ENCODE assay signal across 14 cellular contexts in genomic region chr2:222837643-222838056, GRCh38. TPM values are rescaled to one million over a fixed set of nuclear protein-coding genes. Genes with fewer than 3 reads are reported as not detected.
DNase-seq lines count a peak whose midpoint lies in the region; ATAC-seq and TF ChIP-seq lines count a peak whose summit lies in the region.
"Had no signal": no experiment of that assay in that cellular context is flagged by ENCODE, and none has a peak within 500 bp of the region (broad histone marks: within the 10 kb centered on the region; RNA-seq: fewer than 3 reads in every experiment).

No MANE protein-coding gene starts in this region.

- no peak overlapping the region for H3K14ac ChIP-seq in trophoblast cell (ENCODE audit: low read length)

- H4K8ac ChIP-seq in trophoblast cell (ENCODE audit: low read depth, low read length): no peak overlapping the region

- H4K20me1 ChIP-seq in GM23248 (ENCODE audit: insufficient read depth): no peaks in the 10 kb centered on the region

- H2BK5ac ChIP-seq in trophoblast cell (ENCODE audit: low read depth, low read length, poor library complexity): no peak overlapping the region

- H3K4me2 ChIP-seq in GM23248 (ENCODE audit: unreplicated experiment): no peak overlapping the region
- H3K4me2 ChIP-seq in trophoblast cell (ENCODE audit: low read length): no peak overlapping the region

- no peak overlapping the region for H2AK5ac ChIP-seq in trophoblast cell (ENCODE audit: low read length)

- H3K18ac ChIP-seq in trophoblast cell (ENCODE audit: low read length): no peak overlapping the region

- H3F3A ChIP-seq in GM23248 (ENCODE audit: insufficient read depth): peaks cover 4% of the 10 kb centered on the region; the same call in 1 of the 2 replicates

- no peak overlapping the region for H3K4ac ChIP-seq in trophoblast cell (ENCODE audit: low read depth, low read length)

- no peaks in the 10 kb centered on the region for H3K79me2 ChIP-seq in GM23248 (ENCODE audit: insufficient read depth)
- no peaks in the 10 kb centered on the region for H3K79me2 ChIP-seq in trophoblast cell (ENCODE audit: control insufficient read depth, insufficient read depth, low read length, poor library complexity)

- H3K9me3 ChIP-seq in GM23248 (ENCODE audit: low read depth) (no peaks in the 10 kb centered on the region), RWPE2 (ENCODE audit: severe bottlenecking) (no peaks in the 10 kb centered on the region), trophoblast cell (ENCODE audit: insufficient read depth, low read depth, low read length) (no peaks in the 10 kb centered on the region)

- H3K79me1 ChIP-seq in trophoblast cell (ENCODE audit: low read length): no peaks in the 10 kb centered on the region

- in situ Hi-C loops in GM23248 (cut with MboI): no loop called here

- 45 to 46% methylated on average over 4 of the region's 4 CpGs for WGBS in GM23248 (ENCODE audit: low coverage in 1 of 2, low lambda C conversion rate in 2 of 2, missing lambda C conversion rate in 2 of 2), 2 experiments
- no CpG with 5 or more reads among the region's 4 CpGs for whole genome bisulfite sequencing in trophoblast cell (ENCODE audit: extremely low coverage, insufficient coverage, insufficient read length)

- TF ChIP-seq CTCF in RWPE2 (IDR thresholded peaks at IDR 0.05; ENCODE audit: poor library complexity, severe bottlenecking) (no peak), fibroblast of the aortic adventitia (IDR thresholded peaks at IDR 0.05; ENCODE audit: insufficient read depth, low read length) (no peak)

- no peaks in the 10 kb centered on the region for H3K9me2 ChIP-seq in GM23248 (ENCODE audit: insufficient read depth)

- H3K4me3 ChIP-seq in GM23248: no peak overlapping the region
- peak overlapping the region; percentile 3 for H3K4me3 ChIP-seq in RWPE2 (ENCODE audit: severe bottlenecking)
- H3K4me3 ChIP-seq in fibroblast of the aortic adventitia (ENCODE audit: low read depth, low read length): no peak overlapping the region
- no peak overlapping the region for H3K4me3 ChIP-seq in trophoblast cell (ENCODE audit: low read depth, low read length)

- H2AFZ ChIP-seq in GM23248 (peak overlapping the region; percentile 41; the same call in 1 of the 2 replicates), trophoblast cell (ENCODE audit: insufficient read depth, low read length, poor library complexity) (no peak overlapping the region)

- ATAC-seq in RWPE2 (ENCODE audit: low read depth): peak; percentile 88
- no peak for ATAC-seq in HG03196 (IDR thresholded peaks at IDR 0.05; ENCODE audit: unreplicated experiment)
- ATAC-seq in GM18505 (IDR thresholded peaks at IDR 0.05; ENCODE audit: unreplicated experiment): no peak
- ATAC-seq: activated T-cell treated with anti-CD3 and anti-CD28 coated beads, Interleukin-2, amount 50 U/mL, for 4 hours had no signal

- H3K23ac ChIP-seq in trophoblast cell (ENCODE audit: low read length): no peak overlapping the region

- peaks cover 5% of the 10 kb centered on the region; the same call in 1 of the 2 replicates for H3K4me1 ChIP-seq in GM23248 (ENCODE audit: insufficient read depth)
- peaks cover 63% of the 10 kb centered on the region for H3K4me1 ChIP-seq in RWPE2 (ENCODE audit: insufficient read depth, poor library complexity, severe bottlenecking)
- peaks cover 0 to 2% of the 10 kb centered on the region in 2 experiments for H3K4me1 ChIP-seq in trophoblast cell (ENCODE audit: control insufficient read depth in 1 of 2, insufficient read depth in 2 of 2, low read length in 2 of 2)

- no peaks in the 10 kb centered on the region for H3K36me3 ChIP-seq in GM23248 (ENCODE audit: low read depth)
- H3K36me3 ChIP-seq in RWPE2 (ENCODE audit: low read depth): no peaks in the 10 kb centered on the region
- no peaks in the 10 kb centered on the region for H3K36me3 ChIP-seq in trophoblast cell (ENCODE audit: control insufficient read depth in 1 of 2, insufficient read depth in 2 of 2, low read length in 2 of 2)

- H2BK120ac ChIP-seq in trophoblast cell (ENCODE audit: insufficient read depth, low read length, poor library complexity): no peak overlapping the region

- no peak for TF ChIP-seq POLR2A in GM18505 (IDR thresholded peaks at IDR 0.05; ENCODE audit: borderline replicate concordance, extremely low read depth, insufficient read depth, insufficient read length)

- H3K27me3 ChIP-seq in GM23248 (replicated peaks; ENCODE audit: insufficient read depth) (no peaks in the 10 kb centered on the region), RWPE2 (ENCODE audit: insufficient read depth, poor library complexity, severe bottlenecking) (no peaks in the 10 kb centered on the region), trophoblast cell (ENCODE audit: insufficient read depth, low read length) (no peaks in the 10 kb centered on the region)

- no peak overlapping the region for H3K9ac ChIP-seq in GM23248
- no peak overlapping the region for H3K9ac ChIP-seq in trophoblast cell (ENCODE audit: low read length)

- no peak overlapping the region for H4K12ac ChIP-seq in trophoblast cell (ENCODE audit: low read depth, low read length)

- H3K27ac ChIP-seq in GM23248 (no peak overlapping the region), RWPE2 (ENCODE audit: poor library complexity, severe bottlenecking) (peak overlapping the region; percentile 98), trophoblast cell (ENCODE audit: low read depth, low read length) (no peak overlapping the region)

- H2BK12ac ChIP-seq in trophoblast cell (ENCODE audit: low read length): no peak overlapping the region

- peak; percentile 59 for DNase-seq in GM23248
- DNase-seq in RWPE2 (ENCODE audit: low spot score): peak; percentile 76
- peak; percentile 49 for DNase-seq in fibroblast of the aortic adventitia (ENCODE audit: low read depth)
- peak; percentile 83 to 93 for DNase-seq in trophoblast cell
- DNase-seq in anterior cingulate cortex (lab: John Stamatoyannopoulos, UW): no peak
- no peak for DNase-seq in AG20443 (ENCODE audit: low spot score)
- DNase-seq: activated CD4-positive, alpha-beta T cell treated with anti-CD3 and anti-CD28 coated beads for 48 hours; activated T-cell treated with anti-CD3 and anti-CD28 coated beads, Interleukin-2, amount 50 U/mL, for 4 hours; DMS 273 treated with DMSO at 0.1 percent for 48 hours; KBM-7; NCI-H2029; NCI-H526 treated with DMSO at 0.1 percent for 48 hours had no signal

- H4K91ac ChIP-seq in trophoblast cell (ENCODE audit: low read depth, low read length): no peak overlapping the region

RNA-seq across cellular contexts. Expression of gene ACSL3, which starts 23.2 kb away (rescaled TPM):
- 61.5 and 66.5 TPM in 2 replicates for total RNA-seq in GM23248 (2014; rRNA removed; shearing (Covaris generic))
- polyA plus RNA-seq in GM23248 (2016; fragmentation: Nextera tagmentation; extraction: Ambion mirVana): 47.1 and 48.6 TPM in 2 replicates
- total RNA-seq in fibroblast of the aortic adventitia (ENCODE audit: low replicate concordance): 88.5 and 94.0 TPM in 2 replicates
- polyA plus RNA-seq in trophoblast cell (2013): 119 and 124 TPM in 2 replicates

Comparison
In these comparisons a context has a peak if more than half of its experiments do, and no peak if none do; other contexts are left out.
1. DNase-seq: peak in GM23248 (single experiment), RWPE2 (single experiment), fibroblast of the aortic adventitia (single experiment) and trophoblast cell (2 of 2); none in anterior cingulate cortex (0 of 58) and AG20443 (single experiment).